In the genomic region with DNA sequence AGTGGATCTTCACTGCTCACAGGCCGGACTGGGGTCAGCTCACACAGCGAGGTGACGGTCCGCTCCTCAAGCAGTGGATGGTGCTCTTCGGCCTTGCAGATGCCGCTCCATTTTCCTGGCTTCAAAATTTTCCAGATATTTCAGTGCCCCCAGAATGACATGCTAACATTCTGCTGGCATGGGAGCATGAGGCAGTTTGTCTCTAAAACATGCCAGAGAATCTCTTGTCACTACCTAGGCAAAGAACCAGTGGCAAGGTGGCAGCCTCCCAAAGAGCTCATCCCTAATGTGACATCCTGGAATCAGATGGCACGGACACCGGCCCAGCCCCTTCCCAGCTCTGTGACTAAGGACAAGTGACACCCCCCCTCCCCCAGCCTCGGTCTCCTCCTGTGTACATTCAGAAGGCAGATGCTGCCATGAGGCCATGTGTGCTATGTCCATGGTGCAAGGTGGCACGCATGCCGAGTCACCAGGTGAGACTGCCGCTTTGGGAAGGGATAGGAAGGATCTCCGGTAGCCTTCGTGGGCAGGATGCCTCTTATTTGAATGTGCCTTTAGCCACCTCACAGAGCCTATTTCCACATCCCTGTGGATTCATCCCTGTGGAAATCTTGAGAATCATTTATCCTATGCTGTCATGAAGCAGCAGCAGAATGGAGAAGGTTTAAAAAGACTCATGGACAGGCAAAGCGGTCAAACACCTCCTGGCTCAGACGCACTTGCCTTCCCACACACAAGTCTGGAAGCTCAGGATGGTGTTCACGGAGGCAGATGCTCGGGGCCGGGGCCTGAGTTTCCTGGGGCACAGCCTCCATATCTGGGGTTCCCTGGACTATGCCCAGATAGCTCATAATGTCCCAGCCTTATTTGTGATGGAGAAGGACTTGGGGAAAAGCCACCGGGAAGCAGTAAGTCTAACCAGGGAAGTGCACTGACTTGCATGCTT, we compare ENCODE assay signal across 2 cellular contexts.
TF ChIP-seq lines count a peak whose summit lies in the region.

No MANE protein-coding gene starts in this region.

TF ChIP-seq in liver, 16 proteins besides CTCF, POLR2A, EP300 and RAD21:
- no peak for TF ChIP-seq NR2F2 (IDR thresholded peaks at IDR 0.05)
- TF ChIP-seq FOXA1 (IDR thresholded peaks at IDR 0.05) = no peak
- no peak for TF ChIP-seq HNF4A (conservative IDR thresholded peaks at IDR 0.05)
- TF ChIP-seq, protein P1, sequence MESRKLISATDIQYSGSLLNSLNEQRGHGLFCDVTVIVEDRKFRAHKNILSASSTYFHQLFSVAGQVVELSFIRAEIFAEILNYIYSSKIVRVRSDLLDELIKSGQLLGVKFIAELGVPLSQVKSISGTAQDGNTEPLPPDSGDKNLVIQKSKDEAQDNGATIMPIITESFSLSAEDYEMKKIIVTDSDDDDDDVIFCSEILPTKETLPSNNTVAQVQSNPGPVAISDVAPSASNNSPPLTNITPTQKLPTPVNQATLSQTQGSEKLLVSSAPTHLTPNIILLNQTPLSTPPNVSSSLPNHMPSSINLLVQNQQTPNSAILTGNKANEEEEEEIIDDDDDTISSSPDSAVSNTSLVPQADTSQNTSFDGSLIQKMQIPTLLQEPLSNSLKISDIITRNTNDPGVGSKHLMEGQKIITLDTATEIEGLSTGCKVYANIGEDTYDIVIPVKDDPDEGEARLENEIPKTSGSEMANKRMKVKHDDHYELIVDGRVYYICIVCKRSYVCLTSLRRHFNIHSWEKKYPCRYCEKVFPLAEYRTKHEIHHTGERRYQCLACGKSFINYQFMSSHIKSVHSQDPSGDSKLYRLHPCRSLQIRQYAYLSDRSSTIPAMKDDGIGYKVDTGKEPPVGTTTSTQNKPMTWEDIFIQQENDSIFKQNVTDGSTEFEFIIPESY (IDR thresholded peaks at IDR 0.05) = no peak
- no peak for TF ChIP-seq YY1 (IDR thresholded peaks at IDR 0.05)
- no peak for TF ChIP-seq SP1 (IDR thresholded peaks at IDR 0.05)
- no peak for TF ChIP-seq TAF1 (conservative IDR thresholded peaks at IDR 0.05)

TF ChIP-seq in HepG2, 621 proteins besides CTCF, POLR2A, EP300 and RAD21:
- TF ChIP-seq ZNF7 (CRISPR knock-in tag; IDR thresholded peaks at IDR 0.05) = no peak
- no peak for TF ChIP-seq SMC3 (IDR thresholded peaks at IDR 0.05; ENCODE audit: low read length)
- TF ChIP-seq YEATS2 (CRISPR knock-in tag; IDR thresholded peaks at IDR 0.05; ENCODE audit: borderline replicate concordance) = no peak
- TF ChIP-seq, protein P2, sequence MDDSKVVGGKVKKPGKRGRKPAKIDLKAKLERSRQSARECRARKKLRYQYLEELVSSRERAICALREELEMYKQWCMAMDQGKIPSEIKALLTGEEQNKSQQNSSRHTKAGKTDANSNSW (CRISPR knock-in tag; IDR thresholded peaks at IDR 0.05; ENCODE audit: borderline replicate concordance) = no peak
- TF ChIP-seq, protein P3, sequence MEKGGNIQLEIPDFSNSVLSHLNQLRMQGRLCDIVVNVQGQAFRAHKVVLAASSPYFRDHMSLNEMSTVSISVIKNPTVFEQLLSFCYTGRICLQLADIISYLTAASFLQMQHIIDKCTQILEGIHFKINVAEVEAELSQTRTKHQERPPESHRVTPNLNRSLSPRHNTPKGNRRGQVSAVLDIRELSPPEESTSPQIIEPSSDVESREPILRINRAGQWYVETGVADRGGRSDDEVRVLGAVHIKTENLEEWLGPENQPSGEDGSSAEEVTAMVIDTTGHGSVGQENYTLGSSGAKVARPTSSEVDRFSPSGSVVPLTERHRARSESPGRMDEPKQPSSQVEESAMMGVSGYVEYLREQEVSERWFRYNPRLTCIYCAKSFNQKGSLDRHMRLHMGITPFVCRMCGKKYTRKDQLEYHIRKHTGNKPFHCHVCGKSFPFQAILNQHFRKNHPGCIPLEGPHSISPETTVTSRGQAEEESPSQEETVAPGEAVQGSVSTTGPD (CRISPR knock-in tag; IDR thresholded peaks at IDR 0.05) = no peak
- TF ChIP-seq ZNF879 (CRISPR knock-in tag; IDR thresholded peaks at IDR 0.05) = no peak
- TF ChIP-seq, protein P4, sequence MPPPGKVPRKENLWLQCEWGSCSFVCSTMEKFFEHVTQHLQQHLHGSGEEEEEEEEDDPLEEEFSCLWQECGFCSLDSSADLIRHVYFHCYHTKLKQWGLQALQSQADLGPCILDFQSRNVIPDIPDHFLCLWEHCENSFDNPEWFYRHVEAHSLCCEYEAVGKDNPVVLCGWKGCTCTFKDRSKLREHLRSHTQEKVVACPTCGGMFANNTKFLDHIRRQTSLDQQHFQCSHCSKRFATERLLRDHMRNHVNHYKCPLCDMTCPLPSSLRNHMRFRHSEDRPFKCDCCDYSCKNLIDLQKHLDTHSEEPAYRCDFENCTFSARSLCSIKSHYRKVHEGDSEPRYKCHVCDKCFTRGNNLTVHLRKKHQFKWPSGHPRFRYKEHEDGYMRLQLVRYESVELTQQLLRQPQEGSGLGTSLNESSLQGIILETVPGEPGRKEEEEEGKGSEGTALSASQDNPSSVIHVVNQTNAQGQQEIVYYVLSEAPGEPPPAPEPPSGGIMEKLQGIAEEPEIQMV (CRISPR knock-in tag; IDR thresholded peaks at IDR 0.05; ENCODE audit: low read depth) = no peak
- no peak for TF ChIP-seq PCBP2 (optimal IDR thresholded peaks at IDR 0.05; ENCODE audit: low read depth, low read length, poor library complexity, severe bottlenecking)
- no peak for TF ChIP-seq ZNF350 (CRISPR knock-in tag; IDR thresholded peaks at IDR 0.05; ENCODE audit: borderline replicate concordance, low read depth)
- no peak for TF ChIP-seq ATF7-NPFF (CRISPR knock-in tag; IDR thresholded peaks at IDR 0.05; ENCODE audit: low read depth)
- TF ChIP-seq NPAS2 (CRISPR knock-in tag; IDR thresholded peaks at IDR 0.05; ENCODE audit: borderline replicate concordance) = no peak
- TF ChIP-seq, protein P5, sequence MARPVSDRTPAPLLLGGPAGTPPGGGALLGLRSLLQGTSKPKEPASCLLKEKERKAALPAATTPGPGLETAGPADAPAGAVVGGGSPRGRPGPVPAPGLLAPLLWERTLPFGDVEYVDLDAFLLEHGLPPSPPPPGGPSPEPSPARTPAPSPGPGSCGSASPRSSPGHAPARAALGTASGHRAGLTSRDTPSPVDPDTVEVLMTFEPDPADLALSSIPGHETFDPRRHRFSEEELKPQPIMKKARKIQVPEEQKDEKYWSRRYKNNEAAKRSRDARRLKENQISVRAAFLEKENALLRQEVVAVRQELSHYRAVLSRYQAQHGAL (CRISPR knock-in tag; IDR thresholded peaks at IDR 0.05; ENCODE audit: not compliant biosample characterization) = no peak
- no peak for TF ChIP-seq POLR2AphosphoS2 (IDR thresholded peaks at IDR 0.05; ENCODE audit: low read depth, low read length)
- TF ChIP-seq HOXD1 (CRISPR knock-in tag; IDR thresholded peaks at IDR 0.05) = no peak
- no peak for TF ChIP-seq ZSCAN31 (CRISPR knock-in tag; IDR thresholded peaks at IDR 0.05; ENCODE audit: low read depth)
